1 cellular context compared by ENCODE assay signal in genomic region chr3:52055537-52056351, GRCh38.
A peak's percentile ranks its signal among the peaks of the same experiment; 100 is the strongest.
TF ChIP-seq lines count a peak whose summit lies in the region.

No MANE protein-coding gene starts in this region.

TF ChIP-seq in HEK293, 187 proteins besides CTCF, POLR2A, EP300 and RAD21 (continued from another document and continues in another):
- peak; percentile 61 for TF ChIP-seq ZBTB10 (tag by site-specific recombination; IDR thresholded peaks at IDR 0.05)
- no peak for TF ChIP-seq PRDM4 (tag by site-specific recombination; IDR thresholded peaks at IDR 0.05)
- peak; percentile 15; the same call in 1 of the 2 replicates for TF ChIP-seq ZNF76 (tag by site-specific recombination; IDR thresholded peaks at IDR 0.05; ENCODE audit: borderline replicate concordance, low read depth)
- TF ChIP-seq ZBTB20 (tag by site-specific recombination; IDR thresholded peaks at IDR 0.05): no peak; the same call in 1 of the 2 replicates
- TF ChIP-seq MEIS1 (CRISPR knock-in tag; IDR thresholded peaks at IDR 0.05; ENCODE audit: borderline replicate concordance): no peak
- no peak for TF ChIP-seq BCL6B (tag by site-specific recombination; IDR thresholded peaks at IDR 0.05)
- TF ChIP-seq IKZF3 (tag by site-specific recombination; IDR thresholded peaks at IDR 0.05): no peak
- TF ChIP-seq PBX3 (CRISPR knock-in tag; IDR thresholded peaks at IDR 0.05): peak; percentile 69; the same call in 1 of the 2 replicates
- TF ChIP-seq ZNF19 (tag by site-specific recombination; IDR thresholded peaks at IDR 0.05; ENCODE audit: low read depth): no peak
- TF ChIP-seq, protein P1, sequence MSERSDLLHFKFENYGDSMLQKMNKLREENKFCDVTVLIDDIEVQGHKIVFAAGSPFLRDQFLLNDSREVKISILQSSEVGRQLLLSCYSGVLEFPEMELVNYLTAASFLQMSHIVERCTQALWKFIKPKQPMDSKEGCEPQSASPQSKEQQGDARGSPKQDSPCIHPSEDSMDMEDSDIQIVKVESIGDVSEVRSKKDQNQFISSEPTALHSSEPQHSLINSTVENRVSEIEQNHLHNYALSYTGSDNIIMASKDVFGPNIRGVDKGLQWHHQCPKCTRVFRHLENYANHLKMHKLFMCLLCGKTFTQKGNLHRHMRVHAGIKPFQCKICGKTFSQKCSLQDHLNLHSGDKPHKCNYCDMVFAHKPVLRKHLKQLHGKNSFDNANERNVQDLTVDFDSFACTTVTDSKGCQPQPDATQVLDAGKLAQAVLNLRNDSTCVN (tag by site-specific recombination; optimal IDR thresholded peaks at IDR 0.05): peak; percentile 80
- TF ChIP-seq GLIS2 (tag by site-specific recombination; IDR thresholded peaks at IDR 0.05): peak; percentile 87
- TF ChIP-seq, protein P2, sequence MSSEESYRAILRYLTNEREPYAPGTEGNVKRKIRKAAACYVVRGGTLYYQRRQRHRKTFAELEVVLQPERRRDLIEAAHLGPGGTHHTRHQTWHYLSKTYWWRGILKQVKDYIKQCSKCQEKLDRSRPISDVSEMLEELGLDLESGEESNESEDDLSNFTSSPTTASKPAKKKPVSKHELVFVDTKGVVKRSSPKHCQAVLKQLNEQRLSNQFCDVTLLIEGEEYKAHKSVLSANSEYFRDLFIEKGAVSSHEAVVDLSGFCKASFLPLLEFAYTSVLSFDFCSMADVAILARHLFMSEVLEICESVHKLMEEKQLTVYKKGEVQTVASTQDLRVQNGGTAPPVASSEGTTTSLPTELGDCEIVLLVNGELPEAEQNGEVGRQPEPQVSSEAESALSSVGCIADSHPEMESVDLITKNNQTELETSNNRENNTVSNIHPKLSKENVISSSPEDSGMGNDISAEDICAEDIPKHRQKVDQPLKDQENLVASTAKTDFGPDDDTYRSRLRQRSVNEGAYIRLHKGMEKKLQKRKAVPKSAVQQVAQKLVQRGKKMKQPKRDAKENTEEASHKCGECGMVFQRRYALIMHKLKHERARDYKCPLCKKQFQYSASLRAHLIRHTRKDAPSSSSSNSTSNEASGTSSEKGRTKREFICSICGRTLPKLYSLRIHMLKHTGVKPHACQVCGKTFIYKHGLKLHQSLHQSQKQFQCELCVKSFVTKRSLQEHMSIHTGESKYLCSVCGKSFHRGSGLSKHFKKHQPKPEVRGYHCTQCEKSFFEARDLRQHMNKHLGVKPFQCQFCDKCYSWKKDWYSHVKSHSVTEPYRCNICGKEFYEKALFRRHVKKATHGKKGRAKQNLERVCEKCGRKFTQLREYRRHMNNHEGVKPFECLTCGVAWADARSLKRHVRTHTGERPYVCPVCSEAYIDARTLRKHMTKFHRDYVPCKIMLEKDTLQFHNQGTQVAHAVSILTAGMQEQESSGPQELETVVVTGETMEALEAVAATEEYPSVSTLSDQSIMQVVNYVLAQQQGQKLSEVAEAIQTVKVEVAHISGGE (tag by site-specific recombination; conservative IDR thresholded peaks at IDR 0.05; ENCODE audit: low read depth): no peak
- peak; percentile 70 for TF ChIP-seq ZIC2 (tag by site-specific recombination; IDR thresholded peaks at IDR 0.05)
- TF ChIP-seq YY1 (tag by site-specific recombination; IDR thresholded peaks at IDR 0.05): peak; percentile 55; the same call in 1 of the 2 replicates
- no peak for TF ChIP-seq SCRT2 (tag by site-specific recombination; IDR thresholded peaks at IDR 0.05)
- no peak for TF ChIP-seq ZNF354C (tag by site-specific recombination; IDR thresholded peaks at IDR 0.05; ENCODE audit: borderline replicate concordance, low read depth)
- TF ChIP-seq ZNF391 (tag by site-specific recombination; IDR thresholded peaks at IDR 0.05; ENCODE audit: borderline replicate concordance, low read depth): no peak
- TF ChIP-seq, protein P3, sequence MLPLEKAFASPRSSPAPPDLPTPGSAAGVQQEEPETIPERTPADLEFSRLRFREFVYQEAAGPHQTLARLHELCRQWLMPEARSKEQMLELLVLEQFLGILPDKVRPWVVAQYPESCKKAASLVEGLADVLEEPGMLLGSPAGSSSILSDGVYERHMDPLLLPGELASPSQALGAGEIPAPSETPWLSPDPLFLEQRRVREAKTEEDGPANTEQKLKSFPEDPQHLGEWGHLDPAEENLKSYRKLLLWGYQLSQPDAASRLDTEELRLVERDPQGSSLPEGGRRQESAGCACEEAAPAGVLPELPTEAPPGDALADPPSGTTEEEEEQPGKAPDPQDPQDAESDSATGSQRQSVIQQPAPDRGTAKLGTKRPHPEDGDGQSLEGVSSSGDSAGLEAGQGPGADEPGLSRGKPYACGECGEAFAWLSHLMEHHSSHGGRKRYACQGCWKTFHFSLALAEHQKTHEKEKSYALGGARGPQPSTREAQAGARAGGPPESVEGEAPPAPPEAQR (tag by site-specific recombination; IDR thresholded peaks at IDR 0.05): no peak
- TF ChIP-seq ZNF514 (tag by site-specific recombination; IDR thresholded peaks at IDR 0.05): no peak
- peak; percentile 26; the same call in 1 of the 2 replicates for TF ChIP-seq KLF9 (tag by site-specific recombination; IDR thresholded peaks at IDR 0.05; ENCODE audit: low read depth)
- TF ChIP-seq ZNF677 (tag by site-specific recombination; IDR thresholded peaks at IDR 0.05): no peak
- TF ChIP-seq, protein P4, sequence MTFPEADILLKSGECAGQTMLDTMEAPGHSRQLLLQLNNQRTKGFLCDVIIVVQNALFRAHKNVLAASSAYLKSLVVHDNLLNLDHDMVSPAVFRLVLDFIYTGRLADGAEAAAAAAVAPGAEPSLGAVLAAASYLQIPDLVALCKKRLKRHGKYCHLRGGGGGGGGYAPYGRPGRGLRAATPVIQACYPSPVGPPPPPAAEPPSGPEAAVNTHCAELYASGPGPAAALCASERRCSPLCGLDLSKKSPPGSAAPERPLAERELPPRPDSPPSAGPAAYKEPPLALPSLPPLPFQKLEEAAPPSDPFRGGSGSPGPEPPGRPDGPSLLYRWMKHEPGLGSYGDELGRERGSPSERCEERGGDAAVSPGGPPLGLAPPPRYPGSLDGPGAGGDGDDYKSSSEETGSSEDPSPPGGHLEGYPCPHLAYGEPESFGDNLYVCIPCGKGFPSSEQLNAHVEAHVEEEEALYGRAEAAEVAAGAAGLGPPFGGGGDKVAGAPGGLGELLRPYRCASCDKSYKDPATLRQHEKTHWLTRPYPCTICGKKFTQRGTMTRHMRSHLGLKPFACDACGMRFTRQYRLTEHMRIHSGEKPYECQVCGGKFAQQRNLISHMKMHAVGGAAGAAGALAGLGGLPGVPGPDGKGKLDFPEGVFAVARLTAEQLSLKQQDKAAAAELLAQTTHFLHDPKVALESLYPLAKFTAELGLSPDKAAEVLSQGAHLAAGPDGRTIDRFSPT (tag by site-specific recombination; IDR thresholded peaks at IDR 0.05): peak; percentile 48; the same call in 1 of the 2 replicates
- peak; percentile 87 for TF ChIP-seq GLIS1 (tag by site-specific recombination; IDR thresholded peaks at IDR 0.05)
- TF ChIP-seq ZBTB49 (tag by site-specific recombination; IDR thresholded peaks at IDR 0.05; ENCODE audit: low read depth): no peak
- TF ChIP-seq ZNF791 (tag by site-specific recombination; IDR thresholded peaks at IDR 0.05): no peak
- TF ChIP-seq PRDM1 (tag by site-specific recombination; IDR thresholded peaks at IDR 0.05): no peak
- no peak for TF ChIP-seq GLI4 (tag by site-specific recombination; IDR thresholded peaks at IDR 0.05)
- no peak for TF ChIP-seq ZNF292 (tag by site-specific recombination; IDR thresholded peaks at IDR 0.05; ENCODE audit: borderline replicate concordance, low read depth)
- no peak for TF ChIP-seq ZNF658 (tag by site-specific recombination; IDR thresholded peaks at IDR 0.05)
- TF ChIP-seq ZNF202 (tag by site-specific recombination; IDR thresholded peaks at IDR 0.05; ENCODE audit: borderline replicate concordance): no peak
- no peak for TF ChIP-seq YY2 (tag by site-specific recombination; IDR thresholded peaks at IDR 0.05)
- 0 out of 2 replicates have a peak, but pooled peaks have one; percentile 35 for TF ChIP-seq ZXDB (tag by site-specific recombination; IDR thresholded peaks at IDR 0.05)
- TF ChIP-seq, protein P5, sequence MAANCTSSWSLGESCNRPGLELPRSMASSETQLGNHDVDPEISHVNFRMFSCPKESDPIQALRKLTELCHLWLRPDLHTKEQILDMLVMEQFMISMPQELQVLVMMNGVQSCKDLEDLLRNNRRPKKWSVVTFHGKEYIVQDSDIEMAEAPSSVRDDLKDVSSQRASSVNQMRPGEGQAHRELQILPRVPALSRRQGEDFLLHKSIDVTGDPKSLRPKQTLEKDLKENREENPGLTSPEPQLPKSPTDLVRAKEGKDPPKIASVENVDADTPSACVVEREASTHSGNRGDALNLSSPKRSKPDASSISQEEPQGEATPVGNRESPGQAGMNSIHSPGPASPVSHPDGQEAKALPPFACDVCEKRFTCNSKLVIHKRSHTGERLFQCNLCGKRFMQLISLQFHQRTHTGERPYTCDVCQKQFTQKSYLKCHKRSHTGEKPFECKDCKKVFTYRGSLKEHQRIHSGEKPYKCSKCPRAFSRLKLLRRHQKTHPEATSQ (tag by site-specific recombination; IDR thresholded peaks at IDR 0.05): no peak
